In the genomic region with DNA sequence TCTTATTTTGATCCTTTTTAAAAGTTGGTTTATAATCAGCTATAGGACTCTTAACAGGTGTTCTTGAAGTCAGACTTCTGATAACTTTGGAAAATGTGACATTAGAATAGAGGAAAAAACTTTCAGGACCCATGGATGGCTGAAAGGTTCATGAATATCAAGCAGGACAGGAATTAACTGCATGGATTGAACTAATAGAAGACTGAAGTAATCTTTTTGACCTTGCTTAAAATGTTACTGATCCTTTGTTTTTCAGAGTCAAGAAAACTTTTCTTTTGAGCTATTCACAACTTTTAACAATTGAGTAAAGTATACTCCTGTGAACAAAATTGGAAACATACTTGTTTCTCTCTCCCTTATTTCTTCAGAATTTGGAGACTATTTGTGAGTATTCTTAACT, we compare ENCODE assay signal across 29 cellular contexts.
"Had no signal": no experiment of that assay in that cellular context is flagged by ENCODE, and none has a peak within 500 bp of the region (broad histone marks: within the 10 kb centered on the region; RNA-seq: fewer than 3 reads in every experiment).

No MANE protein-coding gene starts in this region.

- H3K27ac ChIP-seq: left lung, lower lobe of right lung, pancreas, prostate gland, skin epidermis, stomach, thoracic aorta, tibial artery, uterus had no signal

- H3K4me3 Mint-ChIP-seq: immature natural killer cell; mesothelial cell of epicardium; naive thymus-derived CD4-positive, alpha-beta T cell; natural killer cell treated with Interleukin-12 subunit alpha and Interleukin-12 subunit beta and Interleukin-15 and Interleukin-18, amount 100 ng/mL, for 72 hours; stimulated activated naive B cell treated with anti-CD40 and anti-IgM and Interleukin-4, amounts not matched to agents 10 μg/mL and 1 μg/mL and 100 μg/mL, for 72 hours had no signal

- H3K36me3 ChIP-seq: left lung, lower lobe of right lung, pancreas, prostate gland, stomach, thoracic aorta, tibial artery, uterus had no signal

- H3K27me3 ChIP-seq: left lung, pancreas, stomach, tibial artery, uterus had no signal

- H3K27ac Mint-ChIP-seq: immature natural killer cell; mesothelial cell of epicardium; naive thymus-derived CD4-positive, alpha-beta T cell; natural killer cell treated with Interleukin-12 subunit alpha and Interleukin-12 subunit beta and Interleukin-15 and Interleukin-18, amount 100 ng/mL, for 72 hours; stimulated activated naive B cell treated with anti-CD40 and anti-IgM and Interleukin-4, amounts not matched to agents 10 μg/mL and 1 μg/mL and 100 μg/mL, for 72 hours had no signal

- H3K4me1 Mint-ChIP-seq: immature natural killer cell; mesothelial cell of epicardium; naive thymus-derived CD4-positive, alpha-beta T cell; stimulated activated naive B cell treated with anti-CD40 and anti-IgM and Interleukin-4, amounts not matched to agents 10 μg/mL and 1 μg/mL and 100 μg/mL, for 72 hours had no signal

- H3K9me3 ChIP-seq: lower lobe of right lung, pancreas, prostate gland, uterus had no signal

- DNase-seq: hippocampal formation; immature natural killer cell; kidney; left colon; left lung; lower lobe of right lung; mammary epithelial cell; mesenchymal stem cell; naive thymus-derived CD4-positive, alpha-beta T cell; pancreas; posterior cingulate gyrus; retina; right cardiac atrium; stimulated activated CD4-positive, alpha-beta T cell treated with anti-CD3 and anti-CD28 coated beads, Interleukin-12 subunit alpha, Interleukin-12 subunit beta, amount 100 ng/mL, for 4 hours; stimulated activated CD4-positive, alpha-beta T cell treated with anti-CD3 and anti-CD28 coated beads, Interleukin-15, amount 100 ng/mL, for 24 hours; stimulated activated CD4-positive, alpha-beta T cell treated with anti-CD3 and anti-CD28 coated beads, Interleukin-2, amount 100 ng/mL, for 24 hours; stimulated activated CD4-positive, alpha-beta T cell treated with anti-CD3 and anti-CD28 coated beads, Interleukin-4, amount 100 ng/mL, for 1 hour; stimulated activated naive B cell treated with anti-CD40 and anti-IgM and Interleukin-4, amounts not matched to agents 10 μg/mL and 1 μg/mL and 100 μg/mL, for 72 hours; stimulated activated naive CD8-positive, alpha-beta T cell treated with anti-CD3 and anti-CD28 coated beads, Interleukin-15, Interleukin-2, amounts not matched to agents 100 U/mL and 50 U/mL, for 24 hours; stomach; tibial artery; trophoblast cell; uterus had no signal

- H3K4me3 ChIP-seq: left lung, lower lobe of right lung, pancreas, prostate gland, skin epidermis, stomach, thoracic aorta, tibial artery, uterus had no signal

- H3K4me1 ChIP-seq: left lung, lower lobe of right lung, pancreas, prostate gland, stomach, tibial artery, uterus had no signal

- ATAC-seq: left colon; left lung; lower lobe of right lung; naive thymus-derived CD4-positive, alpha-beta T cell; natural killer cell treated with Interleukin-12 subunit alpha and Interleukin-12 subunit beta and Interleukin-15 and Interleukin-18, amount 100 ng/mL, for 72 hours; pancreas; right cardiac atrium; sciatic nerve; stimulated activated naive B cell treated with anti-CD40 and anti-IgM and Interleukin-4, amounts not matched to agents 10 μg/mL and 1 μg/mL and 100 μg/mL, for 72 hours; stimulated activated naive CD8-positive, alpha-beta T cell treated with anti-CD3 and anti-CD28 coated beads, Interleukin-15, Interleukin-2, amounts not matched to agents 100 U/mL and 50 U/mL, for 24 hours had no signal
